Comparison of ENCODE assay signal across 27 cellular contexts in the genomic region with DNA sequence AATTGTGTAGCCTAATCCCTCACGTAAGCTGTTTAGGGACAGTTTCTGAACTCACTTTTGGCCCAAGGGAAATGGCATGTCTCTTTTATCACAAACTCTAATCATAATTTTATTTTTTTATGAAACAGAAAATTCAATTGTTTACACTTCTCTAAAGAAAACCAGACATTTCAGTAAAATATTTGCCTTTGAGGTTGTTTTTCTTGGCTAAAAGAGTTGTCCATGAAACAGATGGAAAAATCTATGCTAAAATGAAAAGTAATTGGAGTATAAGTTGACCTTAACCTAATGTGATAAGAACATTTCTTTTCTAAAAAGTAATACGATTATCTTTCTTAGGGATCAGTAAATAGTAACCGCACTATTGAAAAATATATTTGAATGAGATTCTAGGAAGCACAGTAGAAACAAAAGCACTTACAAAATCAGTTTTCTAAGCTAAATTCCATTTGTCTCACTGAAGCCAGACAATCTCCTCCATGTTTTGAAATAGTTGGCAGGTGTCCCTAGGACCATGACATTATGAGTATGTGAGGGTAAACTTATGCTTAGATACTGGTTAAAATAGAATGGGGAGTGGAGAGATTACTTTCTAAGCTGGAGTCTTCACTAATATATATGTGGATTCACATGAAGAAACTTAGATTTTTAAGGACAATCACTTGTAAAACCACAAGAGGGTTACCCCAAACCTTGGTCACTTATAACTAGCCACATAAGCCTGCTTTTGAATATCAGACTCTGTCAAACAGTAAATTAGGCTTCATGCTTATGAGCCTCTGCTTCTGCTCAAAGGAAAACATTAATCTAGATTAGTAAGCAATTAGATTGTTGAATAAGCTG. TPM values are rescaled to one million over a fixed set of nuclear protein-coding genes. Genes with fewer than 3 reads are reported as not detected.
DNase-seq lines count a peak whose midpoint lies in the region; ATAC-seq, FAIRE-seq and TF ChIP-seq lines count a peak whose summit lies in the region.
"Had no signal": no experiment of that assay in that cellular context is flagged by ENCODE, and none has a peak within 500 bp of the region (broad histone marks: within the 10 kb centered on the region; RNA-seq: fewer than 3 reads in every experiment).

No MANE protein-coding gene starts in this region.

- FAIRE-seq in endometrium (lab: Jason Lieb, UNC) (peak; percentile 99), kidney (lab: Jason Lieb, UNC) (peak; percentile 59), frontal cortex (lab: Jason Lieb, UNC) (no peak)
- FAIRE-seq: H1 had no signal

- DNase-seq in EH (ENCODE audit: low read depth), result peak; percentile 27
- peak; percentile 40 for DNase-seq in NCI-H82 treated with DMSO at 0.1 percent for 48 hours (lab: John Stamatoyannopoulos, UW; ENCODE audit: unreplicated experiment)
- no peak for DNase-seq in kidney
- no peak for DNase-seq in colonic mucosa
- no peak for DNase-seq in lower lobe of right lung
- DNase-seq in frontal cortex (ENCODE audit: low spot score in 2 of 2), result no peak
- DNase-seq in COLO829 (ENCODE audit: low spot score), result no peak
- DNase-seq: 8988T; activated CD4-positive, alpha-beta T cell treated with anti-CD3 and anti-CD28 coated beads, Interleukin-2, amount 10 ng/mL, durations not matched to agents 7 days and 5 days; activated CD8-positive, alpha-beta memory T cell treated with anti-CD3 and anti-CD28 coated beads, Interleukin-2, amount 10 ng/mL, durations not matched to agents 7 days and 5 days; activated naive CD4-positive, alpha-beta T cell treated with anti-CD3 and anti-CD28 coated beads for 36 hours; activated T-cell treated with anti-CD3 and anti-CD28 coated beads, Interleukin-2, amount 50 U/mL, for 72 hours; amygdala; CD8-positive, alpha-beta T cell; central memory CD4-positive, alpha-beta T cell; erythroblast; Karpas-422; NCI-H146; NCI-H524 treated with DMSO at 0.1 percent for 48 hours; stimulated activated CD8-positive, alpha-beta memory T cell treated with anti-CD3 and anti-CD28 coated beads, Interleukin-4, amount 100 ng/mL, for 48 hours; stomach; tibial artery; WERI-Rb-1 had no signal

- H3K9me3 ChIP-seq in kidney (ENCODE audit: control insufficient read depth in 1 of 2, low read length in 2 of 2) (no peaks in the 10 kb centered on the region), colonic mucosa (no peaks in the 10 kb centered on the region), lower lobe of right lung (no peaks in the 10 kb centered on the region)
- H3K9me3 ChIP-seq: stomach, tibial artery had no signal

- H3K4me3 ChIP-seq in kidney (ENCODE audit: low read length in 2 of 2) (no peak overlapping the region), colonic mucosa (no peak overlapping the region), lower lobe of right lung (no peak overlapping the region)
- H3K4me3 ChIP-seq: neural progenitor cell, stomach, tibial artery had no signal

- H3K36me3 ChIP-seq in kidney (ENCODE audit: control insufficient read depth in 1 of 2, insufficient read depth in 2 of 2, low read length in 2 of 2), result no peaks in the 10 kb centered on the region
- no peaks in the 10 kb centered on the region for H3K36me3 ChIP-seq in colonic mucosa
- no peaks in the 10 kb centered on the region for H3K36me3 ChIP-seq in lower lobe of right lung
- H3K36me3 ChIP-seq: neural progenitor cell, stomach, tibial artery, WERI-Rb-1 had no signal

- no peak for TF ChIP-seq CTCF in kidney (IDR thresholded peaks at IDR 0.05; ENCODE audit: borderline replicate concordance, extremely low read depth, insufficient read depth)
- TF ChIP-seq CTCF in colonic mucosa (IDR thresholded peaks at IDR 0.05), result no peak
- no peak for TF ChIP-seq CTCF in lower lobe of right lung (IDR thresholded peaks at IDR 0.05)

- H3K27ac ChIP-seq in kidney (ENCODE audit: low read depth in 2 of 2, low read length in 2 of 2), result no peak overlapping the region
- H3K27ac ChIP-seq in colonic mucosa, result no peak overlapping the region
- H3K27ac ChIP-seq in lower lobe of right lung, result no peak overlapping the region
- H3K27ac ChIP-seq: neural progenitor cell, RWPE1, stomach, tibial artery, WERI-Rb-1 had no signal

- H3K27me3 ChIP-seq in colonic mucosa (no peaks in the 10 kb centered on the region), lower lobe of right lung (ENCODE audit: low read depth) (no peaks in the 10 kb centered on the region)
- H3K27me3 ChIP-seq: stomach, tibial artery had no signal

- no peak for ATAC-seq in lower lobe of right lung
- ATAC-seq: activated CD8-positive, alpha-beta memory T cell treated with anti-CD3 and anti-CD28 coated beads, Interleukin-2, amount 10 ng/mL, durations not matched to agents 7 days and 5 days; activated T-cell treated with anti-CD3 and anti-CD28 coated beads, Interleukin-2, amount 50 U/mL, for 72 hours; CD8-positive, alpha-beta T cell had no signal

- intact Hi-C loops in kidney (cut with DNase I), result no loop called here
- intact Hi-C loops in colonic mucosa (cut with DNase I), result no loop called here
- intact Hi-C loops in lower lobe of right lung (cut with DNase I), result no loop called here

- H3K4me1 ChIP-seq in kidney (ENCODE audit: control insufficient read depth in 1 of 2, insufficient read depth in 1 of 2, low read depth in 1 of 2, low read length in 2 of 2), result no peaks in the 10 kb centered on the region
- H3K4me1 ChIP-seq in colonic mucosa, result no peaks in the 10 kb centered on the region
- H3K4me1 ChIP-seq in lower lobe of right lung, result no peaks in the 10 kb centered on the region
- H3K4me1 ChIP-seq: neural progenitor cell, stomach had no signal

- H3K9ac ChIP-seq in kidney (ENCODE audit: low read length in 2 of 2) (no peak overlapping the region), colonic mucosa (ENCODE audit: low read depth in 2 of 2, low read length in 2 of 2) (no peak overlapping the region)
- H3K9ac ChIP-seq: neural progenitor cell had no signal

RNA-seq across cellular contexts. Expression of a gene that starts 20.1 kb away (rescaled TPM):
- total RNA-seq in kidney (31.5 TPM), colonic mucosa (10 to 100 TPM; 20.0 to 30.1 TPM), lower lobe of right lung (37.3 TPM), frontal cortex (29.8 TPM)
- 1.8 TPM for polyA plus RNA-seq in kidney (ENCODE audit: insufficient read depth, low read depth, low replicate concordance)

Comparison
In these comparisons a context has a peak if more than half of its experiments do, and no peak if none do; other contexts are left out.
1. DNase-seq: peak in EH (single experiment) and NCI-H82 treated with DMSO at 0.1 percent for 48 hours (single experiment); none in kidney (single experiment), colonic mucosa (single experiment), lower lobe of right lung (single experiment), frontal cortex (0 of 2) and COLO829 (single experiment).